9 cellular contexts compared by ENCODE assay signal in the genomic region with DNA sequence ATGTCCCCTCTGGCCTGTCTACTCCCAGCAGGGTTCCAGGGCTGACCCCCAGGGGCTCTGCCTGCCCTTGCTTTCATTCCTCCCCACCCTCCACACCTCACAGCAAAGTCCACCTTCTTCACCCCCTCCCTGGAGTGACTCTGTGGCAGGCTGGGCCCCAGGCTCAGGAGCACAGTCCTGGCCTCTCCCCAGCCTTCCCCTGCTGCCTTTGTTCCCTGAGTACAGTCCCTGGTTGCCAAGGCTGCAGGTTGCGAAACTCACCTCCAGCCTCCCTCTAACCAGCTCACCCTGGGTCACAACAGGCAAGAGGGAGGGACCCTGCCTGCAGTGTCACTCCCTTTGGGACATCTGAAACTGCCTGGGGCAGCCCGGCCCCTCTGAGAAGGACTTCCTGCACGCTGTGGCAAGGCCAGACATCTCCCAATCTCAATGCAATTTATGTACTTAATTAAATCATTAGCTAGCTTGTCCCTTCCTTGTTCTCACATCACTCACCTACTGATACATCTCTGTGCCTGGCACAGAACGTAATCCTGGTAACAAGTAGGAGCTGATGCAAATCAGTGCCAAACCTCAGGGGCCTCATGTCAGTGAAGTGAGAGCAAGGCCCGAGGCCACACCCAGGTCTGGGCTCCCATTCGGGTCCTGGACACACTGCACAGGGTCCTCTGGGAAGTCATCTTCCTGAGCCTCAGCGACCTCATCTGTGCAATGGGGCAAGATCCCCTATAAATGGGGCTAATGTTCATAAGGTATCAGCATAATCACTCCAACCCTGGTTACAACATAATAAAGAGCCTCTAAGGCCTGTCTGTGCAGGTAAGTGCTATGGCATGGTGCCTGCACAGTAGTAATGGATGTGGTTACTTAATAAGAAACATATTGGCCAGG. TPM values are rescaled to one million over a fixed set of nuclear protein-coding genes. Genes with fewer than 3 reads are reported as not detected.
A peak's percentile ranks its signal among the peaks of the same experiment; 100 is the strongest.
DNase-seq lines count a peak whose midpoint lies in the region; ATAC-seq and TF ChIP-seq lines count a peak whose summit lies in the region.
"Had no signal": no experiment of that assay in that cellular context is flagged by ENCODE, and none has a peak within 500 bp of the region (broad histone marks: within the 10 kb centered on the region; RNA-seq: fewer than 3 reads in every experiment).

No MANE protein-coding gene starts in this region.

- peak overlapping the region; percentile 78 for H3K27ac Mint-ChIP-seq in Caco-2 (ENCODE audit: unreplicated experiment)

- H3K9me2 ChIP-seq in PC-9 (ENCODE audit: insufficient read depth): no peaks in the 10 kb centered on the region

- no peaks in the 10 kb centered on the region for H4K20me1 ChIP-seq in PC-9 (ENCODE audit: insufficient read depth)

- no peak overlapping the region for H2AFZ ChIP-seq in PC-9

- BruUV-seq in Caco-2 (replicated peaks; lab: Mats Ljungman, UMichigan) (no TSS peak), PC-9 (replicated peaks; lab: Mats Ljungman, UMichigan) (no TSS peak)

- ATAC-seq in GM19324 (IDR thresholded peaks at IDR 0.05; ENCODE audit: low FRiP score, unreplicated experiment) (no peak), GM18498 (IDR thresholded peaks at IDR 0.05; ENCODE audit: unreplicated experiment) (no peak)

- TF ChIP-seq CTCF in Caco-2 (IDR thresholded peaks at IDR 0.05; ENCODE audit: insufficient read depth in 1 of 2, low read depth in 1 of 2, low read length in 1 of 2, severe bottlenecking in 1 of 2, unreplicated experiment in 1 of 2): no peak
- no peak for TF ChIP-seq CTCF in HEK293 (tag by site-specific recombination; IDR thresholded peaks at IDR 0.05)
- no peak for TF ChIP-seq CTCF in PC-9 (conservative IDR thresholded peaks at IDR 0.05)
- TF ChIP-seq CTCF in dorsolateral prefrontal cortex (IDR thresholded peaks at IDR 0.05 in 54 of 56, conservative IDR thresholded peaks at IDR 0.05 in 2 of 56; ENCODE audit: low read depth in 1 of 56, partially characterized antibody in 56 of 56): no peak

- peaks cover 25% of the 10 kb centered on the region for H3K4me1 Mint-ChIP-seq in Caco-2 (ENCODE audit: low read depth, unreplicated experiment)

- H3K4me3 ChIP-seq in Caco-2 (ENCODE audit: low read depth, low read length) (no peak overlapping the region), HEK293 (ENCODE audit: low read depth, low read length) (no peak overlapping the region), PC-9 (no peak overlapping the region; the same call in 1 of the 2 replicates), dorsolateral prefrontal cortex (no peak overlapping the region)
- H3K4me3 ChIP-seq: HAP-1 had no signal

- POLR2A ChIA-PET in Caco-2 (lab: Charles Lee) (no interaction called here), HEK293 (lab: Yijun Ruan, JAX) (no interaction called here), PC-9 (lab: Charles Lee; ENCODE audit: unreplicated experiment) (interaction anchor here (0.5 to 1.2 kb wide), 6 partner anchors 15 to 993 kb away, joined by 3 to 6 read pairs (median 4); a partner anchor contains a TSS)

- H3K27ac ChIP-seq in HEK293 (ENCODE audit: extremely low read depth, low read depth, low read length) (no peak overlapping the region), PC-9 (peak overlapping the region; percentile 91), dorsolateral prefrontal cortex (no peak overlapping the region)

- no peaks in the 10 kb centered on the region for H3K27me3 Mint-ChIP-seq in Caco-2 (ENCODE audit: insufficient read depth, unreplicated experiment)

- CTCF ChIA-PET in Caco-2 (lab: Charles Lee): interaction anchor here (0.9 kb wide), 1 partner anchor 28 kb away, joined by 3 read pairs; no protein-coding TSS in a partner anchor
- CTCF ChIA-PET in HEK293 (lab: Yijun Ruan, JAX): no interaction called here
- CTCF ChIA-PET in PC-9 (lab: Charles Lee): no interaction called here

- H3F3A ChIP-seq in PC-9 (ENCODE audit: insufficient read depth, low read depth): peaks cover 43% of the 10 kb centered on the region

- H3K4me1 ChIP-seq in Caco-2: peaks cover 40% of the 10 kb centered on the region
- H3K4me1 ChIP-seq in HEK293 (ENCODE audit: control insufficient read depth, insufficient read depth, low read length): no peaks in the 10 kb centered on the region; the same call in 1 of the 2 replicates
- H3K4me1 ChIP-seq in PC-9 (replicated peaks; ENCODE audit: insufficient read depth): peaks cover 74% of the 10 kb centered on the region
- H3K4me1 ChIP-seq: HAP-1 had no signal

- H3K9me3 ChIP-seq in Caco-2: no peaks in the 10 kb centered on the region
- H3K9me3 ChIP-seq in HEK293 (ENCODE audit: control insufficient read depth, insufficient read depth, low read depth, low read length): no peaks in the 10 kb centered on the region
- H3K9me3 ChIP-seq in PC-9 (ENCODE audit: insufficient read depth, low read depth): no peaks in the 10 kb centered on the region
- H3K9me3 ChIP-seq: HAP-1 had no signal

- intact Hi-C loops in Caco-2 (cut with micrococcal nuclease; ENCODE audit: unreplicated experiment): loop anchor here (1.0 to 2.0 kb wide), 3 partner anchors 28 to 44 kb away; no protein-coding TSS in a partner anchor
- intact Hi-C loops in PC-9 (cut with micrococcal nuclease; ENCODE audit: unreplicated experiment): loop anchor here (1.0 to 2.0 kb wide), 4 partner anchors 46 to 104 kb away; a partner anchor contains a TSS
- intact Hi-C loops in dorsolateral prefrontal cortex (cut with DNase I): no loop called here

- H3K4me3 Mint-ChIP-seq in Caco-2 (ENCODE audit: unreplicated experiment): peak overlapping the region; percentile 25

- no peaks in the 10 kb centered on the region for H3K9me3 Mint-ChIP-seq in Caco-2 (ENCODE audit: unreplicated experiment)

- H3K27me3 ChIP-seq in Caco-2 (replicated peaks; ENCODE audit: control insufficient read depth, insufficient read depth, low read length): no peaks in the 10 kb centered on the region
- no peaks in the 10 kb centered on the region for H3K27me3 ChIP-seq in PC-9 (ENCODE audit: insufficient read depth, low read depth)
- H3K27me3 ChIP-seq in dorsolateral prefrontal cortex: no peaks in the 10 kb centered on the region

- H3K36me3 ChIP-seq in Caco-2 (ENCODE audit: control insufficient read depth, insufficient read depth, low read length): peaks cover 1% of the 10 kb centered on the region; the same call in 1 of the 2 replicates
- no peaks in the 10 kb centered on the region for H3K36me3 ChIP-seq in HEK293 (ENCODE audit: control insufficient read depth in 2 of 2, insufficient read depth in 1 of 2, low read length in 2 of 2)
- H3K36me3 ChIP-seq in PC-9 (ENCODE audit: low read depth): no peaks in the 10 kb centered on the region
- H3K36me3 ChIP-seq: HAP-1 had no signal

- peaks cover 19% of the 10 kb centered on the region for H3K36me3 Mint-ChIP-seq in Caco-2 (ENCODE audit: insufficient read depth, unreplicated experiment)

- peak overlapping the region; percentile 52 for H3K4me2 ChIP-seq in PC-9

- H3K79me2 ChIP-seq in PC-9 (ENCODE audit: low read depth): no peaks in the 10 kb centered on the region

- DNase-seq in Caco-2 (peak; percentile 86 to 92), PC-9 (peak; percentile 96 to 99), iPS-NIHi11 (ENCODE audit: low spot score) (peak; percentile 67), dorsolateral prefrontal cortex (no peak), cortex of kidney (lab: John Stamatoyannopoulos, UW) (no peak)

TF ChIP-seq in HEK293, 187 proteins besides CTCF, POLR2A, EP300 and RAD21 (continues in another document):
- TF ChIP-seq, protein P1, sequence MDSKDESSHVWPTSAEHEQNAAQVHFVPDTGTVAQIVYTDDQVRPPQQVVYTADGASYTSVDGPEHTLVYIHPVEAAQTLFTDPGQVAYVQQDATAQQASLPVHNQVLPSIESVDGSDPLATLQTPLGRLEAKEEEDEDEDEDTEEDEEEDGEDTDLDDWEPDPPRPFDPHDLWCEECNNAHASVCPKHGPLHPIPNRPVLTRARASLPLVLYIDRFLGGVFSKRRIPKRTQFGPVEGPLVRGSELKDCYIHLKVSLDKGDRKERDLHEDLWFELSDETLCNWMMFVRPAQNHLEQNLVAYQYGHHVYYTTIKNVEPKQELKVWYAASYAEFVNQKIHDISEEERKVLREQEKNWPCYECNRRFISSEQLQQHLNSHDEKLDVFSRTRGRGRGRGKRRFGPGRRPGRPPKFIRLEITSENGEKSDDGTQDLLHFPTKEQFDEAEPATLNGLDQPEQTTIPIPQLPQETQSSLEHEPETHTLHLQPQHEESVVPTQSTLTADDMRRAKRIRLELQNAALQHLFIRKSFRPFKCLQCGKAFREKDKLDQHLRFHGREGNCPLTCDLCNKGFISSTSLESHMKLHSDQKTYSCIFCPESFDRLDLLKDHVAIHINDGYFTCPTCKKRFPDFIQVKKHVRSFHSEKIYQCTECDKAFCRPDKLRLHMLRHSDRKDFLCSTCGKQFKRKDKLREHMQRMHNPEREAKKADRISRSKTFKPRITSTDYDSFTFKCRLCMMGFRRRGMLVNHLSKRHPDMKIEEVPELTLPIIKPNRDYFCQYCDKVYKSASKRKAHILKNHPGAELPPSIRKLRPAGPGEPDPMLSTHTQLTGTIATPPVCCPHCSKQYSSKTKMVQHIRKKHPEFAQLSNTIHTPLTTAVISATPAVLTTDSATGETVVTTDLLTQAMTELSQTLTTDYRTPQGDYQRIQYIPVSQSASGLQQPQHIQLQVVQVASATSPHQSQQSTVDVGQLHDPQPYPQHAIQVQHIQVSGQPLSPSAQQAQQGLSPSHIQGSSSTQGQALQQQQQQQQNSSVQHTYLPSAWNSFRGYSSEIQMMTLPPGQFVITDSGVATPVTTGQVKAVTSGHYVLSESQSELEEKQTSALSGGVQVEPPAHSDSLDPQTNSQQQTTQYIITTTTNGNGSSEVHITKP (tag by site-specific recombination; IDR thresholded peaks at IDR 0.05): 0 out of 2 replicates have a peak, but pooled peaks have one; percentile 15
- TF ChIP-seq SP2 (tag by site-specific recombination; IDR thresholded peaks at IDR 0.05): peak; percentile 16; the same call in 1 of the 2 replicates
- TF ChIP-seq, protein P2, sequence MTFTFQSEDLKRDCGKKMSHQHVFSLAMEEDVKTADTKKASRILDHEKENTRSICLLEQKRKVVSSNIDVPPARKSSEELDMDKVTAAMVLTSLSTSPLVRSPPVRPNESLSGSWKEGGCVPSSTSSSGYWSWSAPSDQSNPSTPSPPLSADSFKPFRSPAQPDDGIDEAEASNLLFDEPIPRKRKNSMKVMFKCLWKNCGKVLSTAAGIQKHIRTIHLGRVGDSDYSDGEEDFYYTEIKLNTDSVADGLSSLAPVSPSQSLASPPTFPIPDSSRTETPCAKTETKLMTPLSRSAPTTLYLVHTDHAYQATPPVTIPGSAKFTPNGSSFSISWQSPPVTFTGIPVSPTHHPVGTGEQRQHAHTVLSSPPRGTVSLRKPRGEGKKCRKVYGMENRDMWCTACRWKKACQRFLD (tag by site-specific recombination; IDR thresholded peaks at IDR 0.05): no peak
- TF ChIP-seq SP7 (tag by site-specific recombination; IDR thresholded peaks at IDR 0.05): peak; percentile 31; the same call in 1 of the 2 replicates

RNA-seq across cellular contexts. Expression of a gene that starts 27.3 kb away (rescaled TPM):
- total RNA-seq in Caco-2 (2022): 30.3 and 34.5 TPM in 2 replicates
- total RNA-seq in PC-9 (2021): 18.1 and 20.2 TPM in 2 replicates
- total RNA-seq in dorsolateral prefrontal cortex: 10 to 100 TPM in 114 of 120 experiments, 1 to 10 TPM in 6; 8.3 to 26.7 (median 14.6) TPM

RNA-seq across cellular contexts. Expression of a gene that starts 46.1 kb away (rescaled TPM):
- total RNA-seq in Caco-2 (2022): 18.9 and 20.0 TPM in 2 replicates
- total RNA-seq in PC-9 (2021): 19.5 and 19.8 TPM in 2 replicates
- 1 to 10 TPM; 1.7 to 9.8 (median 5.9) TPM for total RNA-seq in dorsolateral prefrontal cortex

Comparison
In these comparisons a context has a peak if more than half of its experiments do, and no peak if none do; other contexts are left out.
1. DNase-seq: peak in Caco-2 (2 of 2), PC-9 (2 of 2) and iPS-NIHi11 (single experiment); none in dorsolateral prefrontal cortex (0 of 10) and cortex of kidney (single experiment).
2. intact Hi-C loops: an anchor here in Caco-2 (1.0 to 2.0 kb wide) and PC-9 (1.0 to 2.0 kb wide); none called in dorsolateral prefrontal cortex.